1 cellular context compared by ENCODE assay signal in genomic region chr11:78067704-78068103, GRCh38.
A peak's percentile ranks its signal among the peaks of the same experiment; 100 is the strongest.
TF ChIP-seq lines count a peak whose summit lies in the region.

No MANE protein-coding gene starts in this region.

TF ChIP-seq in K562, 482 proteins besides CTCF, POLR2A, EP300 and RAD21:
- peak; percentile 62; the same call in 1 of the 2 replicates for TF ChIP-seq POLR2AphosphoS2 (IDR thresholded peaks at IDR 0.05; ENCODE audit: low read length)
- TF ChIP-seq NFIC (IDR thresholded peaks at IDR 0.05): peak; percentile 70
- no peak for TF ChIP-seq U2AF2 (optimal IDR thresholded peaks at IDR 0.05; ENCODE audit: low read depth, low read length)
- peak; percentile 41 for TF ChIP-seq POLR2B (IDR thresholded peaks at IDR 0.05; ENCODE audit: low read depth, partially characterized antibody)
- TF ChIP-seq KLF6 (CRISPR knock-in tag; IDR thresholded peaks at IDR 0.05; ENCODE audit: borderline replicate concordance): no peak
- TF ChIP-seq ZNF175 (CRISPR knock-in tag; IDR thresholded peaks at IDR 0.05; ENCODE audit: low read depth): no peak
